Comparison of ENCODE assay signal across 12 cellular contexts in the genomic region with DNA sequence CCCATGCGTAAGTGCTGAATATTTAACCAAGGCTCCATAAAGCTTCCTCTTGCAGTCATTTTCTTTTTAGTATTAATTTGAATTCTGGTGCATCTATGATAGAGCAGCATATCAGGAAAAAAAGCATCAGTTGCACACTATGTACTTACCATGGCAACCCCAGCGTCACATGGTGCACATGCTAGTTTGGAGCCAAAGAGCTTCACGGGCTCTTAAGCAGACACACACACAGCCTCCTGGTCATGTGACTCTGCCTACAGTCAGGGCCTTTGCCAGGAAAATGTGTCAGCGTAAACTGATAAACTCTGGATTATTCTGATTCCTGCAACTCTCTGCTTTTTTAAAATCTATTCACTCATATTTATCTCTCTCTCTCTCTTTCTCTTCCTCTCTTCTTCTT. TPM values are rescaled to one million over a fixed set of nuclear protein-coding genes. Genes with fewer than 3 reads are reported as not detected.
DNase-seq lines count a peak whose midpoint lies in the region; ATAC-seq and TF ChIP-seq lines count a peak whose summit lies in the region.
"Had no signal": no experiment of that assay in that cellular context is flagged by ENCODE, and none has a peak within 500 bp of the region (broad histone marks: within the 10 kb centered on the region; RNA-seq: fewer than 3 reads in every experiment).

No MANE protein-coding gene starts in this region.

- H3K4me3 ChIP-seq in fibroblast of mammary gland (ENCODE audit: control insufficient read depth, low read depth, low read length) (no peak overlapping the region), gastrocnemius medialis (no peak overlapping the region), Peyer's patch (no peak overlapping the region)
- H3K4me3 ChIP-seq: uterus had no signal

- H3K36me3 ChIP-seq in gastrocnemius medialis (no peaks in the 10 kb centered on the region), Peyer's patch (no peaks in the 10 kb centered on the region)
- H3K36me3 ChIP-seq: uterus had no signal

- H3K27me3 ChIP-seq in gastrocnemius medialis = no peaks in the 10 kb centered on the region
- no peaks in the 10 kb centered on the region for H3K27me3 ChIP-seq in Peyer's patch
- H3K27me3 ChIP-seq: uterus had no signal

- intact Hi-C loops in posterior vena cava (cut with DNase I) = no loop called here
- intact Hi-C loops in gastrocnemius medialis (cut with DNase I; ENCODE audit: low total_unique reads) = no loop called here

- DNase-seq in HK-2 (ENCODE audit: unreplicated experiment) (peak; percentile 13), NCI-H446 treated with DMSO at 0.1 percent for 48 hours (lab: John Stamatoyannopoulos, UW) (peak; percentile 95), fibroblast of mammary gland (ENCODE audit: low read depth) (peak; percentile 53), posterior vena cava (ENCODE audit: low spot score) (peak; percentile 72), gastrocnemius medialis (no peak), Peyer's patch (no peak), RKO (ENCODE audit: low spot score) (no peak)
- DNase-seq in stimulated activated CD4-positive, alpha-beta T cell treated with anti-CD3 and anti-CD28 coated beads, Interleukin-1b, Interleukin-23, amount 100 ng/mL, for 48 hours = no peak
- DNase-seq: activated B cell treated with CpG ODN at 0.5 μM for 24 hours, H9, Kasumi-1, uterus had no signal

- H3K27ac ChIP-seq in gastrocnemius medialis (no peak overlapping the region), Peyer's patch (no peak overlapping the region)
- H3K27ac ChIP-seq: uterus had no signal

- no peaks in the 10 kb centered on the region for H3K4me1 ChIP-seq in gastrocnemius medialis
- no peaks in the 10 kb centered on the region for H3K4me1 ChIP-seq in Peyer's patch
- H3K4me1 ChIP-seq: uterus had no signal

- H3K9me3 ChIP-seq in gastrocnemius medialis (no peaks in the 10 kb centered on the region), Peyer's patch (no peaks in the 10 kb centered on the region)
- H3K9me3 ChIP-seq: uterus had no signal

- TF ChIP-seq CTCF in fibroblast of mammary gland (conservative IDR thresholded peaks at IDR 0.05; ENCODE audit: control insufficient read depth, insufficient read depth, low read depth, low read length) (no peak), gastrocnemius medialis (IDR thresholded peaks at IDR 0.05 in 4 of 5, conservative IDR thresholded peaks at IDR 0.05 in 1 of 5) (no peak), Peyer's patch (IDR thresholded peaks at IDR 0.05) (no peak)

- TF ChIP-seq POLR2A in gastrocnemius medialis (IDR thresholded peaks at IDR 0.05) (no peak), Peyer's patch (IDR thresholded peaks at IDR 0.05) (no peak)

- no peak for ATAC-seq in gastrocnemius medialis

- in situ Hi-C loops in gastrocnemius medialis (cut with MboI; ENCODE audit: low sequenced_read_pairs in 4 of 4) = no loop called here

RNA-seq across cellular contexts. Expression of a gene that starts 30.2 kb away (rescaled TPM):
- not detected for total RNA-seq in posterior vena cava
- 1 to 10 TPM in 3 of 4 donors, under 1 TPM in 1; 0.36 to 1.7 (median 1.5) TPM for total RNA-seq in gastrocnemius medialis
- total RNA-seq in Peyer's patch = not detected
- total RNA-seq: H9 had no signal

Comparison
In these comparisons a context has a peak if more than half of its experiments do, and no peak if none do; other contexts are left out.
1. DNase-seq: peak in HK-2 (single experiment), NCI-H446 treated with DMSO at 0.1 percent for 48 hours (single experiment), fibroblast of mammary gland (single experiment) and posterior vena cava (single experiment); none in stimulated activated CD4-positive, alpha-beta T cell treated with anti-CD3 and anti-CD28 coated beads, Interleukin-1b, Interleukin-23, amount 100 ng/mL, for 48 hours (single experiment), gastrocnemius medialis (0 of 2), Peyer's patch (0 of 3) and RKO (single experiment).